Comparison of ENCODE assay signal across 9 cellular contexts in genomic region chr5:81302596-81302995, GRCh38. TPM values are rescaled to one million over a fixed set of nuclear protein-coding genes. Genes with fewer than 3 reads are reported as not detected.
DNase-seq lines count a peak whose midpoint lies in the region; ATAC-seq and TF ChIP-seq lines count a peak whose summit lies in the region.
"Had no signal": no experiment of that assay in that cellular context is flagged by ENCODE, and none has a peak within 500 bp of the region (broad histone marks: within the 10 kb centered on the region; RNA-seq: fewer than 3 reads in every experiment).

No MANE protein-coding gene starts in this region.

- H3K27ac ChIP-seq in GM23248: peak overlapping the region; percentile 86
- peak overlapping the region in 1 of 2 experiments; percentile 84; a peak in 2 of 4 replicates for H3K27ac ChIP-seq in SK-N-SH (ENCODE audit: low read depth in 2 of 2, low read length in 1 of 2)
- H3K27ac ChIP-seq in fibroblast of lung (ENCODE audit: insufficient read depth, low read length): peak overlapping the region; percentile 99
- no peak overlapping the region for H3K27ac ChIP-seq in gastrocnemius medialis
- no peak overlapping the region for H3K27ac ChIP-seq in esophagus squamous epithelium

- H3K9ac ChIP-seq in GM23248: peak overlapping the region; percentile 96
- peak overlapping the region; percentile 83; the same call in 1 of the 2 replicates for H3K9ac ChIP-seq in SK-N-SH
- H3K9ac ChIP-seq in fibroblast of lung (ENCODE audit: insufficient read depth, low read length): no peak overlapping the region

- peak overlapping the region; percentile 93 for H3K4me2 ChIP-seq in GM23248 (ENCODE audit: unreplicated experiment)
- H3K4me2 ChIP-seq in SK-N-SH: peak overlapping the region; percentile 83
- peak overlapping the region; percentile 77 for H3K4me2 ChIP-seq in fibroblast of lung (ENCODE audit: extremely low read depth, insufficient read depth, low read length)

- no peaks in the 10 kb centered on the region for H3K9me2 ChIP-seq in GM23248 (ENCODE audit: insufficient read depth)
- no peaks in the 10 kb centered on the region for H3K9me2 ChIP-seq in SK-N-SH

- CTCF ChIA-PET in SK-N-SH (lab: Yijun Ruan, JAX): interaction anchor here (0.9 to 1.0 kb wide), 2 partner anchors 555 to 957 kb away, joined by 3 read pairs; no protein-coding TSS in a partner anchor

- intact Hi-C loops in gastrocnemius medialis (cut with DNase I; ENCODE audit: low total_unique reads): loop anchor here (5.0 kb wide), 4 partner anchors 55 to 865 kb away; no protein-coding TSS in a partner anchor
- intact Hi-C loops in esophagus squamous epithelium (cut with DNase I): no loop called here

- POLR2A ChIA-PET in SK-N-SH (lab: Yijun Ruan, JAX): interaction anchor here (1.2 kb wide), 1 partner anchor 9 kb away, joined by 3 read pairs; no protein-coding TSS in a partner anchor

- no peak for ATAC-seq in gastrocnemius medialis
- no peak for ATAC-seq in GM21360 (IDR thresholded peaks at IDR 0.05; ENCODE audit: unreplicated experiment)

- H4K20me1 ChIP-seq in GM23248 (ENCODE audit: insufficient read depth) (no peaks in the 10 kb centered on the region), SK-N-SH (ENCODE audit: insufficient read depth) (no peaks in the 10 kb centered on the region), fibroblast of lung (ENCODE audit: control insufficient read depth, extremely low read depth, insufficient read depth, low read length) (no peaks in the 10 kb centered on the region)

- peaks cover 86% of the 10 kb centered on the region for H3K79me2 ChIP-seq in GM23248 (ENCODE audit: insufficient read depth)
- peaks cover 76% of the 10 kb centered on the region for H3K79me2 ChIP-seq in SK-N-SH (ENCODE audit: insufficient read depth)
- H3K79me2 ChIP-seq in fibroblast of lung (ENCODE audit: control insufficient read depth, insufficient read depth, low read length): peaks cover 44% of the 10 kb centered on the region

- H3K4me1 ChIP-seq in GM23248 (ENCODE audit: insufficient read depth) (peaks cover 30% of the 10 kb centered on the region), SK-N-SH (ENCODE audit: control insufficient read depth in 1 of 2, insufficient read depth in 2 of 2, low read depth in 1 of 2, low read length in 1 of 2) (peaks cover 15 to 17% of the 10 kb centered on the region in 2 experiments; a peak in 3 of 4 replicates), fibroblast of lung (ENCODE audit: control insufficient read depth, extremely low read depth, insufficient read depth, low read length) (peaks cover 8% of the 10 kb centered on the region), gastrocnemius medialis (peaks cover 28 to 30% of the 10 kb centered on the region in 2 donors), esophagus squamous epithelium (peaks cover 20 to 42% (median 29%) of the 10 kb centered on the region in 3 donors)

- H3K4me3 ChIP-seq in GM23248 (peak overlapping the region; percentile 92), SK-N-SH (ENCODE audit: low read depth in 2 of 2, low read length in 1 of 2) (peak overlapping the region; percentile 76 to 98), fibroblast of lung (replicated peaks in 1 of 4; ENCODE audit: control extremely low read depth in 1 of 4, insufficient read depth in 1 of 4, low read depth in 3 of 4, low read length in 4 of 4) (peak overlapping the region; percentile 77 to 96 (median 88)), gastrocnemius medialis (peak overlapping the region in 3 of 4 donors; percentile 83 to 96 (median 91)), esophagus squamous epithelium (peak overlapping the region in 2 of 4 donors; percentile 71 to 93)

- H3F3A ChIP-seq in GM23248 (ENCODE audit: insufficient read depth) (peaks cover 11% of the 10 kb centered on the region; the same call in 1 of the 2 replicates), SK-N-SH (replicated peaks; ENCODE audit: insufficient read depth) (peaks cover 6% of the 10 kb centered on the region)

- TF ChIP-seq POLR2A in gastrocnemius medialis (IDR thresholded peaks at IDR 0.05) (no peak), esophagus squamous epithelium (IDR thresholded peaks at IDR 0.05) (no peak)

- no peak for TF ChIP-seq EP300 in SK-N-SH (IDR thresholded peaks at IDR 0.05; ENCODE audit: borderline replicate concordance in 1 of 2, low read depth in 1 of 2, low read length in 1 of 2)

- DNase-seq in GM23248: peak; percentile 18
- no peak for DNase-seq in SK-N-SH
- DNase-seq in fibroblast of lung (ENCODE audit: low read depth in 2 of 2): peak in 1 of 2 donors; percentile 40
- no peak for DNase-seq in gastrocnemius medialis
- no peak for DNase-seq in NCI-H2171 treated with DMSO at 0.1 percent for 48 hours (lab: John Stamatoyannopoulos, UW)
- no peak for DNase-seq in esophagus squamous epithelium (lab: John Stamatoyannopoulos, UW)
- no peak for DNase-seq in HuH-7.5 (ENCODE audit: low spot score)
- DNase-seq: KG1 had no signal

- TF ChIP-seq CTCF in SK-N-SH (IDR thresholded peaks at IDR 0.05) (no peak), fibroblast of lung (conservative IDR thresholded peaks at IDR 0.05 in 1 of 2, IDR thresholded peaks at IDR 0.05 in 1 of 2; ENCODE audit: low read depth in 1 of 2, low read length in 2 of 2) (no peak), gastrocnemius medialis (IDR thresholded peaks at IDR 0.05 in 4 of 5, conservative IDR thresholded peaks at IDR 0.05 in 1 of 5) (no peak), esophagus squamous epithelium (IDR thresholded peaks at IDR 0.05) (no peak)

- no peak for TF ChIP-seq RAD21 in SK-N-SH (IDR thresholded peaks at IDR 0.05; ENCODE audit: low read length)

- H3K27me3 ChIP-seq in GM23248 (replicated peaks; ENCODE audit: insufficient read depth): no peaks in the 10 kb centered on the region
- no peaks in the 10 kb centered on the region for H3K27me3 ChIP-seq in SK-N-SH (ENCODE audit: insufficient read depth)
- H3K27me3 ChIP-seq in fibroblast of lung (ENCODE audit: control insufficient read depth, insufficient read depth, low read length): no peaks in the 10 kb centered on the region
- no peaks in the 10 kb centered on the region for H3K27me3 ChIP-seq in gastrocnemius medialis
- no peaks in the 10 kb centered on the region for H3K27me3 ChIP-seq in esophagus squamous epithelium

- 84 to 92% methylated on average over 5 of the region's 5 CpGs for WGBS in GM23248 (ENCODE audit: low coverage in 1 of 2, low lambda C conversion rate in 2 of 2, missing lambda C conversion rate in 2 of 2), 2 experiments
- 69% methylated on average over 5 of the region's 5 CpGs for WGBS in SK-N-SH (ENCODE audit: low lambda C conversion rate)
- WGBS in esophagus squamous epithelium, 2 donors: 82% methylated on average over 5 of the region's 5 CpGs

- in situ Hi-C loops in GM23248 (cut with MboI) (no loop called here), gastrocnemius medialis (cut with MboI; ENCODE audit: low sequenced_read_pairs in 4 of 4) (no loop called here)

- H3K9me3 ChIP-seq in GM23248 (ENCODE audit: low read depth) (no peaks in the 10 kb centered on the region), SK-N-SH (no peaks in the 10 kb centered on the region), fibroblast of lung (ENCODE audit: control insufficient read depth, insufficient read depth, low read depth, low read length) (no peaks in the 10 kb centered on the region), gastrocnemius medialis (no peaks in the 10 kb centered on the region), esophagus squamous epithelium (no peaks in the 10 kb centered on the region)

- H2AFZ ChIP-seq in GM23248 (peak overlapping the region; percentile 99; the same call in 1 of the 2 replicates), SK-N-SH (ENCODE audit: low read depth) (peak overlapping the region; percentile 77), fibroblast of lung (ENCODE audit: low read length) (no peak overlapping the region)

- H3K36me3 ChIP-seq in GM23248 (ENCODE audit: low read depth) (peaks cover 5% of the 10 kb centered on the region; the same call in 1 of the 2 replicates), SK-N-SH (replicated peaks in 1 of 2; ENCODE audit: control insufficient read depth in 1 of 2, insufficient read depth in 2 of 2, low read length in 1 of 2) (peaks cover 9 to 15% of the 10 kb centered on the region in 2 experiments), fibroblast of lung (ENCODE audit: control insufficient read depth, insufficient read depth, low read length) (peaks cover 5% of the 10 kb centered on the region), gastrocnemius medialis (peaks cover 3 to 8% of the 10 kb centered on the region in 2 donors), esophagus squamous epithelium (peaks cover 0 to 9% (median 0%) of the 10 kb centered on the region in 3 donors)

TF ChIP-seq in SK-N-SH, 30 proteins besides CTCF, POLR2A, EP300 and RAD21 (continues in another document):
- TF ChIP-seq SMC3 (IDR thresholded peaks at IDR 0.05; ENCODE audit: low read depth, low read length) (no peak), FOXJ3 (CRISPR knock-in tag; IDR thresholded peaks at IDR 0.05) (no peak)

RNA-seq across cellular contexts. Expression of gene ZCCHC9, which starts 1.2 kb away (rescaled TPM):
- total RNA-seq in GM23248 (2014; rRNA removed; shearing (Covaris generic)): 20.2 and 24.3 TPM in 2 replicates
- polyA plus RNA-seq in GM23248 (2016; fragmentation: Nextera tagmentation; extraction: Ambion mirVana) (18.9 and 21.2 TPM in 2 replicates), SK-N-SH (2012; rRNA removed) (13.2 and 14.8 TPM in 2 replicates), fibroblast of lung (35.9 and 44.4 TPM in 2 replicates)
- 16.9 and 22.2 TPM in 2 replicates for polyA plus RNA-seq in SK-N-SH (2012; cell fraction: cytosol; rRNA removed)
- 6.1 and 16.6 TPM in 2 replicates for polyA plus RNA-seq in SK-N-SH (2012; cell fraction: nucleus; rRNA removed)
- total RNA-seq in fibroblast of lung (34.9 and 50.9 TPM in 2 replicates), gastrocnemius medialis (10 to 100 TPM in 3 of 4 donors, 1 to 10 TPM in 1; 8.0 to 15.7 (median 12.3) TPM), esophagus squamous epithelium (10 to 100 TPM; 18.3 to 23.6 (median 19.6) TPM)
- polyA plus RNA-seq in fibroblast of lung (2012): 33.5 and 37.8 TPM in 2 replicates
- polyA minus RNA-seq in fibroblast of lung (ENCODE audit: low replicate concordance): 1.7 and 2.7 TPM in 2 replicates

Comparison
In these comparisons a context has a peak if more than half of its experiments do, and no peak if none do; other contexts are left out.
1. H3K27ac ChIP-seq: peak in GM23248 (single experiment) and fibroblast of lung (single experiment); none in gastrocnemius medialis (0 of 4) and esophagus squamous epithelium (0 of 4).
2. Peak in every context shown above with its lines, with median percentiles within 50 percentile points of each other: H3K4me2 ChIP-seq.